Comparison of ENCODE assay signal across 36 cellular contexts in the genomic region with DNA sequence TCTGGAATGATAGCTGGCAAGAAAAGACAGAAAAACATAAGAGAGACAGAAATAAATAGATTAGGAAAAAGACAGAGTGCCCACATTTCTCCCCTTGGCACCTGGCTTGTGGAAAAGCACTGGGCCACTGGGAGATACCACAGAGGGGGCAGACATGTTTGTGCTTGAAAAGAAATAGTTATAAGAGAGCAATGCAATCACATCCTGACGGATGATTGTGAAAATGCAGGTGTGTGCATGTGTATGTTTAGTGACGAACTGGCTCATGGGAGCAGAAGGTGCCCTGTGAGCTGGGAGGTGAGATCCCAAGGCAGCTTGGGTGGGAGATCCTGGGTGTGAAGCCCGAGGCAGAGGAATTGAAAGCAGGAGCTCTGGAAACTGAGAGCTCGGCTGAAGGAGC.
"Had no signal": no experiment of that assay in that cellular context is flagged by ENCODE, and none has a peak within 500 bp of the region (broad histone marks: within the 10 kb centered on the region; RNA-seq: fewer than 3 reads in every experiment).

No MANE protein-coding gene starts in this region.

- H3K9me3 ChIP-seq: SJCRH30 had no signal

- DNase-seq: activated CD4-positive, alpha-beta memory T cell treated with anti-CD3 and anti-CD28 coated beads, Interleukin-2, amount 10 ng/mL, durations not matched to agents 7 days and 5 days; activated CD4-positive, alpha-beta T cell treated with anti-CD3 and anti-CD28 coated beads for 1 hour; activated CD4-positive, alpha-beta T cell treated with anti-CD3 and anti-CD28 coated beads for 48 hours; activated CD4-positive, CD25-positive, alpha-beta regulatory T cell; activated CD8-positive, alpha-beta memory T cell treated with anti-CD3 and anti-CD28 coated beads for 24 hours; activated CD8-positive, alpha-beta memory T cell treated with anti-CD3 and anti-CD28 coated beads, Interleukin-2, amount 10 ng/mL, durations not matched to agents 7 days and 5 days; activated CD8-positive, alpha-beta memory T cell treated with anti-CD3 and anti-CD28 coated beads, Interleukin-2, amount 50 U/mL, for 48 hours; activated effector memory CD4-positive, alpha-beta T cell treated with anti-CD3 and anti-CD28 coated beads, Interleukin-2, amount 50 U/mL, for 16 hours; activated naive CD4-positive, alpha-beta T cell; activated naive CD4-positive, alpha-beta T cell treated with anti-CD3 and anti-CD28 coated beads, Interleukin-2, amount 50 U/mL, for 16 hours; activated naive CD8-positive, alpha-beta T cell treated with anti-CD3 and anti-CD28 coated beads for 36 hours; activated T-cell treated with anti-CD3 and anti-CD28 coated beads, Interleukin-2, amount 50 U/mL, for 48 hours; amniotic stem cell; aorta; brain microvascular endothelial cell; Kasumi-1; KG1; MM.1S; MV-4-11; NCI-H1092; NCI-H1436 treated with DMSO at 0.1 percent for 48 hours; NCI-H1694 treated with DMSO at 0.1 percent for 48 hours; NCI-H2029 treated with DMSO at 0.1 percent for 48 hours; NCI-H2107; NCI-H2171; NCI-H510A; NCI-H526; NCI-H748 treated with DMSO at 0.1 percent for 48 hours; NK-92 treated with Interleukin-12 subunit alpha and Interleukin-12 subunit beta, amount 100 ng/mL, for 24 hours; PC-3; SHP77; SJCRH30; T1000; WERI-Rb-1 had no signal

- ATAC-seq: activated CD8-positive, alpha-beta memory T cell treated with anti-CD3 and anti-CD28 coated beads, Interleukin-2, amount 10 ng/mL, durations not matched to agents 7 days and 5 days; PC-3 had no signal

- FAIRE-seq: RCC 7860 had no signal

- H3K4me3 ChIP-seq: SJCRH30, SK-N-MC had no signal

- H3K27me3 ChIP-seq: brain microvascular endothelial cell, SJCRH30 had no signal

- H3K36me3 ChIP-seq: brain microvascular endothelial cell, SJCRH30, WERI-Rb-1 had no signal

- H3K27ac ChIP-seq: brain microvascular endothelial cell, SJCRH30, SK-N-MC, WERI-Rb-1 had no signal
